Comparison of ENCODE assay signal across 12 cellular contexts in genomic region chr3:46312996-46313395, GRCh38. TPM values are rescaled to one million over a fixed set of nuclear protein-coding genes. Genes with fewer than 3 reads are reported as not detected.
DNase-seq lines count a peak whose midpoint lies in the region; ATAC-seq, FAIRE-seq and TF ChIP-seq lines count a peak whose summit lies in the region.
"Had no signal": no experiment of that assay in that cellular context is flagged by ENCODE, and none has a peak within 500 bp of the region (broad histone marks: within the 10 kb centered on the region; RNA-seq: fewer than 3 reads in every experiment).

No MANE protein-coding gene starts in this region.

- no peak overlapping the region for H3K27ac Mint-ChIP-seq in activated naive CD4-positive, alpha-beta T cell treated with anti-CD3 and anti-CD28 coated beads for 36 hours

- H3K4me3 ChIP-seq in HL-60 (replicated peaks; ENCODE audit: insufficient read depth, low read length) = no peak overlapping the region

- TF ChIP-seq CTCF in HL-60 (IDR thresholded peaks at IDR 0.05; ENCODE audit: insufficient read depth, low read length) (no peak), foreskin keratinocyte (conservative IDR thresholded peaks at IDR 0.05) (no peak), GM13977 (IDR thresholded peaks at IDR 0.05; ENCODE audit: extremely low read depth, insufficient read depth, missing control alignments) (no peak)

- H3K27me3 Mint-ChIP-seq in activated naive CD4-positive, alpha-beta T cell treated with anti-CD3 and anti-CD28 coated beads for 36 hours (ENCODE audit: low read depth) = peaks cover 12% of the 10 kb centered on the region

- no peak for FAIRE-seq in GM19239 (lab: Jason Lieb, UNC)

- H3K27ac ChIP-seq in HL-60 (replicated peaks) = peak overlapping the region; percentile 54
- H3K27ac ChIP-seq in foreskin keratinocyte = no peak overlapping the region
- H3K27ac ChIP-seq: KMS-11 had no signal

- DNase-seq in HL-60 (ENCODE audit: low read depth in 1 of 2, low spot score in 1 of 2) (peak; percentile 91 to 97), SIG-M5 (lab: John Stamatoyannopoulos, UW) (peak; percentile 70), foreskin keratinocyte (peak; percentile 37 to 74), renal cortical epithelial cell (ENCODE audit: low read depth) (peak; percentile 55), GM13977 (ENCODE audit: low spot score) (no peak), mesenteric fat pad (ENCODE audit: low spot score) (no peak), GM19239 (ENCODE audit: insufficient read length, low spot score) (no peak)
- no peak for DNase-seq in activated naive CD4-positive, alpha-beta T cell treated with anti-CD3 and anti-CD28 coated beads for 36 hours
- DNase-seq: glutamatergic neuron, SHP77 treated with DMSO at 0.1 percent for 48 hours had no signal

- H3K9me3 Mint-ChIP-seq in activated naive CD4-positive, alpha-beta T cell treated with anti-CD3 and anti-CD28 coated beads for 36 hours = peaks cover 3% of the 10 kb centered on the region

- in situ Hi-C loops in GM13977 (cut with MboI; ENCODE audit: low pct_unique_long_range_greater_than_20kb, low sequenced_read_pairs, unreplicated experiment) = no loop called here

- H3K36me3 Mint-ChIP-seq in activated naive CD4-positive, alpha-beta T cell treated with anti-CD3 and anti-CD28 coated beads for 36 hours (ENCODE audit: low read depth) = peaks cover 1% of the 10 kb centered on the region

- no peaks in the 10 kb centered on the region for H3K27me3 ChIP-seq in HL-60 (ENCODE audit: insufficient read depth, poor library complexity, severe bottlenecking)
- peaks cover 3% of the 10 kb centered on the region for H3K27me3 ChIP-seq in foreskin keratinocyte

- no peak for ATAC-seq in foreskin keratinocyte

- H3K4me3 Mint-ChIP-seq in activated naive CD4-positive, alpha-beta T cell treated with anti-CD3 and anti-CD28 coated beads for 36 hours = no peak overlapping the region

- intact Hi-C loops in activated naive CD4-positive, alpha-beta T cell treated with anti-CD3 and anti-CD28 coated beads for 36 hours (cut with micrococcal nuclease) = no loop called here

- CTCF ChIA-PET in activated naive CD4-positive, alpha-beta T cell treated with anti-CD3 and anti-CD28 coated beads for 36 hours (lab: Charles Lee) = no interaction called here

- H3K4me1 Mint-ChIP-seq in activated naive CD4-positive, alpha-beta T cell treated with anti-CD3 and anti-CD28 coated beads for 36 hours (ENCODE audit: low read depth) = no peaks in the 10 kb centered on the region

- no peaks in the 10 kb centered on the region for H3K4me1 ChIP-seq in foreskin keratinocyte

RNA-seq across cellular contexts. Expression of gene CCR2, which starts 40.9 kb away (rescaled TPM):
- total RNA-seq in foreskin keratinocyte (not detected in 2 replicates), renal cortical epithelial cell (not detected in 2 replicates), mesenteric fat pad (3.3 TPM)
- polyA plus RNA-seq in foreskin keratinocyte = not detected in 2 replicates
- not detected for total RNA-seq in activated naive CD4-positive, alpha-beta T cell treated with anti-CD3 and anti-CD28 coated beads for 36 hours
- total RNA-seq: chondrocyte had no signal

RNA-seq across cellular contexts. Expression of gene CCR5, which starts 57.8 kb away (rescaled TPM):
- total RNA-seq in foreskin keratinocyte (not detected in 2 replicates), renal cortical epithelial cell (not detected in 2 replicates), mesenteric fat pad (1.7 TPM)
- not detected in 2 replicates for polyA plus RNA-seq in foreskin keratinocyte
- not detected for total RNA-seq in activated naive CD4-positive, alpha-beta T cell treated with anti-CD3 and anti-CD28 coated beads for 36 hours
- total RNA-seq: chondrocyte had no signal

Comparison
In these comparisons a context has a peak if more than half of its experiments do, and no peak if none do; other contexts are left out.
1. DNase-seq: peak in HL-60 (2 of 2), SIG-M5 (single experiment), foreskin keratinocyte (2 of 2) and renal cortical epithelial cell (single experiment); none in GM13977 (single experiment), mesenteric fat pad (single experiment), GM19239 (single experiment) and activated naive CD4-positive, alpha-beta T cell treated with anti-CD3 and anti-CD28 coated beads for 36 hours (single experiment).